8 cellular contexts compared by ENCODE assay signal in the genomic region with DNA sequence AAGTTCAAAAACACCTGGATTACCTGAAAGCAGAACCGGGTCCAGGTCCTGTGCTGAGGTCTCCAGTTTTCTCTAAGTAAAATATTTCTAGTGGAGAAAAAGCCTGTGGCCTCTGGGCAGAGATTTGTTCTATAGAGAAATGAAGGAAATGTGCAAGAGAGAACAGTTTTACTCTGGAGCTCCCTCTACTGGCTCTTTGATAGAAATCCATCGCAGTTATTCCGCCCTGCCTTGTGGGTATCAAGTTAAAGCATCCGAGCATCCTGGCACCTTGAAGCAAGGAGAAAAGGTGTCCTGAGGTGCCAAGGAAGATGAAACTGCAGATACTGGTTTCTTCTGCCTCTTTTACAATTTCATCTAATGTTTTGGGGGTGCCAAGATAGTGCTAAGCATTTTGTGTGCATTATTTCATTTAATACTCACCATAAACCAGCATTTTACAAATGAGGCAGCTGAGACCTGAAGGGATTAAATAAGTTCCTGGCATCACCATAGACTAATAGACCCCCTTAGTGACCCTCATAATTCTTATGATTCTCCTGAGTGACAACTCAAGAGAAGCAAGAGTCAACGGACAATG.
DNase-seq lines count a peak whose midpoint lies in the region; FAIRE-seq and TF ChIP-seq lines count a peak whose summit lies in the region.

No MANE protein-coding gene starts in this region.

- H3K36me3 ChIP-seq in OCI-LY7 (ENCODE audit: insufficient read depth, low read length) (no peaks in the 10 kb centered on the region), neutrophil (no peaks in the 10 kb centered on the region)

- DNase-seq in AG04449 (ENCODE audit: low read depth, low spot score) (no peak), GM13977 (ENCODE audit: low spot score) (peak; percentile 72), HTR-8/SVneo (ENCODE audit: insufficient read length, low spot score) (peak; percentile 45), OCI-LY7 (ENCODE audit: low spot score) (peak; percentile 61), GF-D8 (lab: John Stamatoyannopoulos, UW) (no peak)
- no peak for DNase-seq in stimulated activated CD4-positive, alpha-beta T cell treated with anti-CD3 and anti-CD28 coated beads, Interleukin-4, amount 100 ng/mL, for 24 hours

- H3K4me2 ChIP-seq in OCI-LY7 (ENCODE audit: low read length) = no peak overlapping the region

- no peak overlapping the region for H3K27ac ChIP-seq in OCI-LY7 (ENCODE audit: low read depth, low read length, poor library complexity, severe bottlenecking)
- H3K27ac ChIP-seq in neutrophil = no peak overlapping the region

- no peaks in the 10 kb centered on the region for H4K20me1 ChIP-seq in OCI-LY7 (ENCODE audit: insufficient read depth, low read length)

- no peaks in the 10 kb centered on the region for H3K9me2 ChIP-seq in OCI-LY7 (ENCODE audit: insufficient read depth, low read length)

- in situ Hi-C loops in GM13977 (cut with MboI; ENCODE audit: low pct_unique_long_range_greater_than_20kb, low sequenced_read_pairs, unreplicated experiment) = no loop called here

- FAIRE-seq in HTR-8/SVneo (lab: Jason Lieb, UNC) = no peak
- peak; percentile 8 for FAIRE-seq in endometrium (lab: Jason Lieb, UNC)

- no peaks in the 10 kb centered on the region for H3K79me2 ChIP-seq in OCI-LY7 (ENCODE audit: insufficient read depth, low read depth, low read length)

- peaks cover 96% of the 10 kb centered on the region for H3K27me3 ChIP-seq in neutrophil

- no TSS peak for BruUV-seq in OCI-LY7 (replicated peaks; lab: Mats Ljungman, UMichigan)

- peak; percentile 53 for TF ChIP-seq CTCF in AG04449 (IDR thresholded peaks at IDR 0.05; ENCODE audit: insufficient read depth, low read length, missing control alignments)
- peak; percentile 72 for TF ChIP-seq CTCF in GM13977 (IDR thresholded peaks at IDR 0.05; ENCODE audit: extremely low read depth, insufficient read depth, missing control alignments)
- TF ChIP-seq CTCF in OCI-LY7 (conservative IDR thresholded peaks at IDR 0.05; ENCODE audit: low read length) = peak; percentile 88
- peak; percentile 43 for TF ChIP-seq CTCF in neutrophil (IDR thresholded peaks at IDR 0.05)

- no peak overlapping the region for H2AFZ ChIP-seq in OCI-LY7 (ENCODE audit: low read length)

- H3K9me3 ChIP-seq in OCI-LY7 (ENCODE audit: low read length) (no peaks in the 10 kb centered on the region), neutrophil (no peaks in the 10 kb centered on the region)

- H3K4me1 ChIP-seq in OCI-LY7 (ENCODE audit: insufficient read depth, low read length, poor library complexity, severe bottlenecking) = no peaks in the 10 kb centered on the region
- no peaks in the 10 kb centered on the region for H3K4me1 ChIP-seq in neutrophil (ENCODE audit: control insufficient read depth in 1 of 2, insufficient read depth in 1 of 2, low read depth in 1 of 2, low read length in 1 of 2)

- POLR2A ChIA-PET in AG04449 (lab: Yijun Ruan, JAX) = no interaction called here
- POLR2A ChIA-PET in OCI-LY7 (lab: Charles Lee) = interaction anchor here (0.6 to 2.0 kb wide), 3 partner anchors 9 to 210 kb away, joined by 3 to 5 read pairs (median 4); no protein-coding TSS in a partner anchor

- CTCF ChIA-PET in AG04449 (lab: Yijun Ruan, JAX) (interaction anchor here (0.6 to 6.7 kb wide), 30 partner anchors 9 to 495 kb away, joined by 3 to 70 read pairs (median 4); a partner anchor contains a TSS), OCI-LY7 (lab: Charles Lee; ENCODE audit: unreplicated experiment) (interaction anchor here (0.5 to 0.9 kb wide), 2 partner anchors 63 to 256 kb away, joined by 3 to 5 read pairs; a partner anchor contains a TSS)

- intact Hi-C loops in OCI-LY7 (cut with micrococcal nuclease; ENCODE audit: unreplicated experiment) = loop anchor here (5.0 kb wide), 1 partner anchor 285 kb away; no protein-coding TSS in a partner anchor

- H3K4me3 ChIP-seq in AG04449 (ENCODE audit: low read depth, low read length) (no peak overlapping the region), OCI-LY7 (ENCODE audit: low read depth, low read length, poor library complexity, severe bottlenecking) (no peak overlapping the region), neutrophil (ENCODE audit: low read depth in 1 of 2, low read length in 1 of 2) (no peak overlapping the region)

Comparison
In these comparisons a context has a peak if more than half of its experiments do, and no peak if none do; other contexts are left out.
1. DNase-seq: peak in GM13977 (single experiment), HTR-8/SVneo (single experiment) and OCI-LY7 (single experiment); none in AG04449 (single experiment), stimulated activated CD4-positive, alpha-beta T cell treated with anti-CD3 and anti-CD28 coated beads, Interleukin-4, amount 100 ng/mL, for 24 hours (single experiment) and GF-D8 (single experiment).
2. Peak in every context shown above with its lines, with median percentiles within 50 percentile points of each other: CTCF ChIP-seq.